In the genomic region with DNA sequence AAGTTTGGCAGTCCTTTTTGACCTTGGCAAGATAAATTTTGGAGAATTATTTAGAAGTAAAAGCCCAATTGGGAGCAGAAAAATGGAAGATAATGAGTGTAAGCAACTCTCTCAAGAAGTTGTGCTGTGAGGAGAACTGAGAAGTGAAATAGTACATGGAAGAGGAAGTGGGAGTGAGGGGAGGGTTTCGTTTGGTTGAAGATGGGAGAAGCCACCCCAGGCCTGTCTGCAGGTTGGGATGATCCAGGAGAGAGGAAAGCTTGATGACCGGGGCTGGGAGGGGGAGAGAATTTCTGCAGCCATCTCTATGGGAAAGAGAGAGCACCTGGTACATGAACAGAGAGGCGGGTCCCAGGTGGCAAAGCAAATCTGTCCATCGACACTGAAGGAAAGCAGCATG, we compare ENCODE assay signal across 18 cellular contexts. TPM values are rescaled to one million over a fixed set of nuclear protein-coding genes. Genes with fewer than 3 reads are reported as not detected.
"Had no signal": no experiment of that assay in that cellular context is flagged by ENCODE, and none has a peak within 500 bp of the region (broad histone marks: within the 10 kb centered on the region; RNA-seq: fewer than 3 reads in every experiment).

No MANE protein-coding gene starts in this region.

- H3K9me3 ChIP-seq: gastrocnemius medialis, heart left ventricle, left lung, tibial nerve, vagina had no signal

- H3K36me3 ChIP-seq: gastrocnemius medialis, heart left ventricle, left lung, tibial nerve, vagina had no signal

- H3K9me3 Mint-ChIP-seq: activated naive CD4-positive, alpha-beta T cell treated with anti-CD3 and anti-CD28 coated beads, Interleukin-2, amount 50 U/mL, for 24 hours; nephron had no signal

- H3K36me3 Mint-ChIP-seq: activated naive CD4-positive, alpha-beta T cell treated with anti-CD3 and anti-CD28 coated beads, Interleukin-2, amount 50 U/mL, for 24 hours had no signal

- H3K4me1 Mint-ChIP-seq: activated naive CD4-positive, alpha-beta T cell treated with anti-CD3 and anti-CD28 coated beads, Interleukin-2, amount 50 U/mL, for 24 hours; nephron had no signal

- H3K4me3 ChIP-seq: gastrocnemius medialis, heart left ventricle, left lung, tibial nerve, vagina had no signal

- H3K4me1 ChIP-seq: left lung, tibial nerve, vagina had no signal

- H3K27ac Mint-ChIP-seq: activated naive CD4-positive, alpha-beta T cell treated with anti-CD3 and anti-CD28 coated beads, Interleukin-2, amount 50 U/mL, for 24 hours; nephron had no signal

- H3K4me3 Mint-ChIP-seq: activated naive CD4-positive, alpha-beta T cell treated with anti-CD3 and anti-CD28 coated beads, Interleukin-2, amount 50 U/mL, for 24 hours; nephron had no signal

- H3K27me3 ChIP-seq: gastrocnemius medialis, heart left ventricle, left lung, tibial nerve, vagina had no signal

- ATAC-seq: esophagus mucosa; gastrocnemius medialis; heart left ventricle; left lung; stimulated activated naive CD8-positive, alpha-beta T cell treated with anti-CD3 and anti-CD28 coated beads, Interleukin-15, Interleukin-2, amounts not matched to agents 100 U/mL and 50 U/mL, for 24 hours had no signal

- H3K27ac ChIP-seq: gastrocnemius medialis, left lung, tibial nerve, vagina had no signal

- DNase-seq: activated CD4-positive, alpha-beta T cell treated with anti-CD3 and anti-CD28 coated beads, Interleukin-2, amount 50 U/mL, for 48 hours; activated gamma-delta T cell; cerebellar nuclear complex; effector CD8-positive, alpha-beta T cell; gastrocnemius medialis; heart left ventricle; left lung; mammary epithelial cell; midbrain; occipital lobe; retina; stimulated activated naive CD8-positive, alpha-beta T cell treated with anti-CD3 and anti-CD28 coated beads, Interleukin-15, Interleukin-2, amounts not matched to agents 100 U/mL and 50 U/mL, for 24 hours had no signal

RNA-seq across cellular contexts. Expression of gene CLIC6, which starts 45.3 kb away (rescaled TPM):
- total RNA-seq: bronchial epithelial cell had no signal
